ENCODE assay signal across 31 cellular contexts in genomic region chr2:76965772-76966171, GRCh38.
"Had no signal": no experiment of that assay in that cellular context is flagged by ENCODE, and none has a peak within 500 bp of the region (broad histone marks: within the 10 kb centered on the region; RNA-seq: fewer than 3 reads in every experiment).

No MANE protein-coding gene starts in this region.

- H3K27me3 ChIP-seq: adrenal gland, body of pancreas, esophagus squamous epithelium, gastroesophageal sphincter, heart right ventricle had no signal

- DNase-seq: activated CD4-positive, alpha-beta memory T cell treated with anti-CD3 and anti-CD28 coated beads for 36 hours; activated CD4-positive, alpha-beta T cell treated with anti-CD3 and anti-CD28 coated beads for 36 hours; activated CD4-positive, alpha-beta T cell treated with anti-CD3 and anti-CD28 coated beads, Interleukin-2, amount 10 ng/mL, durations not matched to agents 24 days and 14 days; activated CD4-positive, CD25-positive, alpha-beta regulatory T cell; activated CD4-positive, CD25-positive, alpha-beta regulatory T cell treated with anti-CD3 and anti-CD28 coated beads, Interleukin-2, amount 50 U/mL, for 72 hours; activated CD8-positive, alpha-beta memory T cell treated with anti-CD3 and anti-CD28 coated beads, Interleukin-2, amount 10 ng/mL, durations not matched to agents 7 days and 5 days; activated CD8-positive, alpha-beta memory T cell treated with anti-CD3 and anti-CD28 coated beads, Interleukin-2, amount 50 U/mL, for 4 hours; activated CD8-positive, alpha-beta T cell treated with anti-CD3 and anti-CD28 coated beads, Interleukin-2, amount 10 ng/mL, durations not matched to agents 7 days and 5 days; activated effector memory CD4-positive, alpha-beta T cell treated with anti-CD3 and anti-CD28 coated beads, Interleukin-2, amount 50 U/mL, for 16 hours; activated naive CD4-positive, alpha-beta T cell treated with anti-CD3 and anti-CD28 coated beads for 36 hours; activated naive CD8-positive, alpha-beta T cell treated with anti-CD3 and anti-CD28 coated beads for 36 hours; activated naive CD8-positive, alpha-beta T cell treated with anti-CD3 and anti-CD28 coated beads, Interleukin-2, amount 50 U/mL, for 24 hours; activated T-cell treated with anti-CD3 and anti-CD28 coated beads, Interleukin-2, amount 50 U/mL, for 1 hour; activated T-cell treated with anti-CD3 and anti-CD28 coated beads, Interleukin-2, amount 50 U/mL, for 48 hours; adrenal gland; amygdala; aorta; body of pancreas; caudate nucleus; effector CD8-positive, alpha-beta T cell; esophagus squamous epithelium; foreskin melanocyte; heart right ventricle; T-helper 17 cell; T1000; WERI-Rb-1 had no signal

- FAIRE-seq: colon, endometrium, endothelial cell of umbilical vein had no signal

- H3K4me3 ChIP-seq: adrenal gland, body of pancreas, esophagus squamous epithelium, gastroesophageal sphincter, heart right ventricle had no signal

- H3K27ac ChIP-seq: adrenal gland, body of pancreas, epithelial cell of prostate, esophagus squamous epithelium, gastroesophageal sphincter, heart right ventricle, WERI-Rb-1 had no signal

- H3K9me3 ChIP-seq: adrenal gland, body of pancreas, esophagus squamous epithelium, gastroesophageal sphincter, heart right ventricle had no signal

- H3K36me3 ChIP-seq: adrenal gland, esophagus squamous epithelium, gastroesophageal sphincter, heart right ventricle, WERI-Rb-1 had no signal

- H3K4me1 ChIP-seq: adrenal gland, body of pancreas, esophagus squamous epithelium, gastroesophageal sphincter, heart right ventricle had no signal

- ATAC-seq: activated CD4-positive, alpha-beta T cell treated with anti-CD3 and anti-CD28 coated beads for 36 hours; activated CD8-positive, alpha-beta memory T cell treated with anti-CD3 and anti-CD28 coated beads, Interleukin-2, amount 10 ng/mL, durations not matched to agents 7 days and 5 days; activated CD8-positive, alpha-beta T cell treated with anti-CD3 and anti-CD28 coated beads, Interleukin-2, amount 10 ng/mL, durations not matched to agents 7 days and 5 days; activated naive CD8-positive, alpha-beta T cell treated with anti-CD3 and anti-CD28 coated beads, Interleukin-2, amount 50 U/mL, for 24 hours; body of pancreas; gastroesophageal sphincter; heart right ventricle; T-helper 17 cell had no signal
